ENCODE assay signal across 28 cellular contexts in genomic region chr6:109901976-109902375, GRCh38.
"Had no signal": no experiment of that assay in that cellular context is flagged by ENCODE, and none has a peak within 500 bp of the region (broad histone marks: within the 10 kb centered on the region; RNA-seq: fewer than 3 reads in every experiment).

No MANE protein-coding gene starts in this region.

- H3K36me3 ChIP-seq: neural progenitor cell, ovary, prostate gland, right lobe of liver, spleen, suprapubic skin, tibial artery, transverse colon, upper lobe of left lung, vagina had no signal

- H3K27ac ChIP-seq: neural progenitor cell, ovary, prostate gland, right lobe of liver, skin epidermis, spleen, suprapubic skin, testis, tibial artery, transverse colon, upper lobe of left lung, vagina had no signal

- H3K9me3 Mint-ChIP-seq: natural killer cell; nephron; neural progenitor cell; stimulated activated memory B cell treated with anti-CD40 and anti-IgM and Interleukin-4, amounts not matched to agents 10 μg/mL and 1 μg/mL and 100 μg/mL, for 72 hours; stimulated activated naive CD8-positive, alpha-beta T cell treated with anti-CD3 and anti-CD28 coated beads, Interleukin-15, amount 100 ng/mL, for 72 hours had no signal

- FAIRE-seq: urothelium cell line had no signal

- H3K27ac Mint-ChIP-seq: natural killer cell; nephron; neural progenitor cell; stimulated activated memory B cell treated with anti-CD40 and anti-IgM and Interleukin-4, amounts not matched to agents 10 μg/mL and 1 μg/mL and 100 μg/mL, for 72 hours; stimulated activated naive CD8-positive, alpha-beta T cell treated with anti-CD3 and anti-CD28 coated beads, Interleukin-15, amount 100 ng/mL, for 72 hours had no signal

- H3K4me1 Mint-ChIP-seq: natural killer cell; nephron; stimulated activated naive CD8-positive, alpha-beta T cell treated with anti-CD3 and anti-CD28 coated beads, Interleukin-15, amount 100 ng/mL, for 72 hours had no signal

- H3K9ac ChIP-seq: neural progenitor cell had no signal

- DNase-seq: naive B cell; natural killer cell; occipital lobe; ovary; right cardiac atrium; right lobe of liver; spleen; stimulated activated CD4-positive, alpha-beta T cell treated with anti-CD3 and anti-CD28 coated beads, Interleukin-12 subunit alpha, Interleukin-12 subunit beta, amount 100 ng/mL, for 4 hours; stimulated activated CD4-positive, alpha-beta T cell treated with anti-CD3 and anti-CD28 coated beads, Interleukin-1b, Interleukin-23, amount 100 ng/mL, for 48 hours; stimulated activated CD4-positive, alpha-beta T cell treated with anti-CD3 and anti-CD28 coated beads, Interleukin-4, amount 100 ng/mL, for 1 hour; stimulated activated CD4-positive, alpha-beta T cell treated with anti-CD3 and anti-CD28 coated beads, Interleukin-4, amount 100 ng/mL, for 4 hours; stimulated activated CD8-positive, alpha-beta memory T cell treated with anti-CD3 and anti-CD28 coated beads, Interleukin-4, amount 100 ng/mL, for 48 hours; stimulated activated naive CD4-positive, alpha-beta T cell; stimulated activated naive CD8-positive, alpha-beta T cell treated with anti-CD3 and anti-CD28 coated beads, Interleukin-15, amount 100 ng/mL, for 72 hours; stimulated activated naive CD8-positive, alpha-beta T cell treated with anti-CD3 and anti-CD28 coated beads, Interleukin-15, Interleukin-2, amounts not matched to agents 100 U/mL and 50 U/mL, for 24 hours; testis; tibial artery; transverse colon; upper lobe of left lung had no signal

- H3K4me2 ChIP-seq: neural progenitor cell, smooth muscle cell had no signal

- H3K4me3 Mint-ChIP-seq: natural killer cell; nephron; neural progenitor cell; stimulated activated memory B cell treated with anti-CD40 and anti-IgM and Interleukin-4, amounts not matched to agents 10 μg/mL and 1 μg/mL and 100 μg/mL, for 72 hours; stimulated activated naive CD8-positive, alpha-beta T cell treated with anti-CD3 and anti-CD28 coated beads, Interleukin-15, amount 100 ng/mL, for 72 hours had no signal

- H3K36me3 Mint-ChIP-seq: naive B cell; natural killer cell; neural progenitor cell; stimulated activated memory B cell treated with anti-CD40 and anti-IgM and Interleukin-4, amounts not matched to agents 10 μg/mL and 1 μg/mL and 100 μg/mL, for 72 hours had no signal

- ATAC-seq: natural killer cell; right cardiac atrium; right lobe of liver; stimulated activated memory B cell treated with anti-CD40 and anti-IgM and Interleukin-4, amounts not matched to agents 10 μg/mL and 1 μg/mL and 100 μg/mL, for 72 hours; stimulated activated naive CD8-positive, alpha-beta T cell treated with anti-CD3 and anti-CD28 coated beads, Interleukin-15, amount 100 ng/mL, for 72 hours; stimulated activated naive CD8-positive, alpha-beta T cell treated with anti-CD3 and anti-CD28 coated beads, Interleukin-15, Interleukin-2, amounts not matched to agents 100 U/mL and 50 U/mL, for 24 hours had no signal

- H3K4me3 ChIP-seq: neural progenitor cell, ovary, prostate gland, right lobe of liver, skin epidermis, smooth muscle cell, spleen, suprapubic skin, testis, tibial artery, transverse colon, upper lobe of left lung, vagina had no signal

- H3K9me3 ChIP-seq: ovary, prostate gland, right lobe of liver, spleen, suprapubic skin, testis, tibial artery, transverse colon, upper lobe of left lung, vagina had no signal

- H2AFZ ChIP-seq: neural progenitor cell had no signal

- H3K27me3 ChIP-seq: ovary, right lobe of liver, spleen, suprapubic skin, testis, tibial artery, transverse colon, upper lobe of left lung, vagina had no signal

- H3K4me1 ChIP-seq: prostate gland, right lobe of liver, testis, tibial artery, transverse colon, upper lobe of left lung had no signal
